8 cellular contexts compared by ENCODE assay signal in genomic region chr10:17428616-17429097, GRCh38. TPM values are rescaled to one million over a fixed set of nuclear protein-coding genes. Genes with fewer than 3 reads are reported as not detected.
DNase-seq lines count a peak whose midpoint lies in the region; ATAC-seq lines count a peak whose summit lies in the region.

No MANE protein-coding gene starts in this region.

- peak; percentile 76 for ATAC-seq in GM18502 (IDR thresholded peaks at IDR 0.05; ENCODE audit: poor library complexity, unreplicated experiment)
- no peak for ATAC-seq in HG02938 (IDR thresholded peaks at IDR 0.05; ENCODE audit: unreplicated experiment)
- ATAC-seq in GM19397 (IDR thresholded peaks at IDR 0.05; ENCODE audit: unreplicated experiment) = no peak

- peak overlapping the region; percentile 50 for H3K4me3 ChIP-seq in Jurkat, Clone E6-1 (ENCODE audit: low read length)

- peak; percentile 85 for DNase-seq in Jurkat, Clone E6-1 (ENCODE audit: low read depth, low spot score)
- peak; percentile 64 for DNase-seq in activated T-cell treated with anti-CD3 and anti-CD28 coated beads, Interleukin-2, amount 50 U/mL, for 1 hour
- DNase-seq in stimulated activated CD4-positive, alpha-beta T cell treated with anti-CD3 and anti-CD28 coated beads, Interleukin-15, amount 100 ng/mL, for 48 hours (ENCODE audit: low read depth in 2 of 2) = peak; percentile 28
- DNase-seq in SK-N-DZ (ENCODE audit: low spot score) (no peak), pons (ENCODE audit: low spot score) (no peak)

RNA-seq across cellular contexts. Expression of gene ST8SIA6, which starts 25.7 kb away (rescaled TPM):
- 0.50 TPM for polyA plus RNA-seq in Jurkat, Clone E6-1 (2012; ENCODE audit: insufficient read depth, insufficient read length)
- not detected in 2 replicates for polyA plus RNA-seq in SK-N-DZ (2014; cell fraction: cytosol; rRNA removed)
- not detected in 2 replicates for polyA plus RNA-seq in SK-N-DZ (2014; cell fraction: nucleus; rRNA removed)

Comparison
In these comparisons a context has a peak if more than half of its experiments do, and no peak if none do; other contexts are left out.
1. DNase-seq: peak in Jurkat, Clone E6-1 (single experiment), activated T-cell treated with anti-CD3 and anti-CD28 coated beads, Interleukin-2, amount 50 U/mL, for 1 hour (single experiment) and stimulated activated CD4-positive, alpha-beta T cell treated with anti-CD3 and anti-CD28 coated beads, Interleukin-15, amount 100 ng/mL, for 48 hours (2 of 2); none in SK-N-DZ (single experiment) and pons (single experiment).